ENCODE assay signal across 17 cellular contexts in the genomic region with DNA sequence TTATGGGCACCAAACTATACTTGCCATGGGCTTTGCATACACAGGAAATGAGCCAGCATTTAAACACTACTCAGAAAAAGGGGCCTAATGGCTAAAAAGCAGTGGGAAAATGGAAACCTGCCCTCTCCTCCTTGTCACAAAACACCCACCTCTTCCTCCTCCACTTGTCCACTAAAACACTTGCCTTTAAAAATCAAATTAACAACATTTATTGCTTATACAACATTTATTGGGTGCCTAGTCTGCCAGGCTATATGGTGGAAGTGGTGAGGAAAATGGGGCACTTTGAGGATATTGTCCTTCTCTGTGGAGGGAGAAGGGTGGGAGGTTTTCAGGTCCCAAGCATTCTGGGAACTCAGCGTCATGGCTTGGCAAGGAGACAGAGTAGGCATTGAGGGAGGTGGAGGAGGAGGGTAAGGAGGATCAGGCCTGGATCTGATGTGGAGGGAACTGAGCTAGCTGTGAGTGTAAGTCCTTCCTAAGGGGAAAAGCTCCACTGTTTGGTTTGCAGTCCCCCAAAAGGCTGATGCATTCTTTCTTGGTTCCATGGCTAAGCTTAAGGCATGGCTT.
"Had no signal": no experiment of that assay in that cellular context is flagged by ENCODE, and none has a peak within 500 bp of the region (broad histone marks: within the 10 kb centered on the region; RNA-seq: fewer than 3 reads in every experiment).

No MANE protein-coding gene starts in this region.

- ATAC-seq: activated CD8-positive, alpha-beta T cell treated with anti-CD3 and anti-CD28 coated beads for 36 hours; activated T-helper 17 cell treated with anti-CD3 and anti-CD28 coated beads, Interleukin-2, amount 50 U/mL, for 72 hours; heart right ventricle; right cardiac atrium had no signal

- DNase-seq: activated CD4-positive, alpha-beta T cell treated with anti-CD3 and anti-CD28 coated beads for 4 hours; activated CD8-positive, alpha-beta T cell treated with anti-CD3 and anti-CD28 coated beads for 36 hours; activated naive CD4-positive, alpha-beta T cell treated with Interleukin-2 at 50 U/mL for 16 hours; activated T-cell treated with anti-CD3 and anti-CD28 coated beads, Interleukin-2, amount 50 U/mL, for 1 hour; erythroblast; heart right ventricle; left ventricle myocardium inferior; mammary epithelial cell; right cardiac atrium; stomach had no signal

- H3K4me3 Mint-ChIP-seq: activated CD8-positive, alpha-beta T cell treated with anti-CD3 and anti-CD28 coated beads for 36 hours; activated T-helper 17 cell treated with anti-CD3 and anti-CD28 coated beads, Interleukin-2, amount 50 U/mL, for 72 hours; neural crest cell; T-helper 2 cell treated with Interferon-gamma antibody and Interleukin-4, amounts not matched to agents 5 μg/mL and 100 μg/mL, for 36 hours had no signal

- H3K27ac Mint-ChIP-seq: activated CD8-positive, alpha-beta T cell treated with anti-CD3 and anti-CD28 coated beads for 36 hours; activated T-helper 17 cell treated with anti-CD3 and anti-CD28 coated beads, Interleukin-2, amount 50 U/mL, for 72 hours; progenitor cell of endocrine pancreas; T-helper 2 cell treated with Interferon-gamma antibody and Interleukin-4, amounts not matched to agents 5 μg/mL and 100 μg/mL, for 36 hours had no signal

- H3K4me3 ChIP-seq: breast epithelium, coronary artery, heart right ventricle, left ventricle myocardium inferior, skin epidermis, stomach had no signal

- H3K36me3 ChIP-seq: breast epithelium, heart right ventricle, left ventricle myocardium inferior, stomach had no signal

- H3K27ac ChIP-seq: breast epithelium, coronary artery, heart right ventricle, left ventricle myocardium inferior, skin epidermis, stomach had no signal

- H3K27me3 ChIP-seq: breast epithelium, heart right ventricle, stomach had no signal

- H3K4me1 ChIP-seq: breast epithelium had no signal

- H3K27me3 Mint-ChIP-seq: activated CD8-positive, alpha-beta T cell treated with anti-CD3 and anti-CD28 coated beads for 36 hours; activated T-helper 17 cell treated with anti-CD3 and anti-CD28 coated beads, Interleukin-2, amount 50 U/mL, for 72 hours had no signal

- H3K9me3 ChIP-seq: breast epithelium, heart right ventricle, left ventricle myocardium inferior, stomach had no signal

- H3K9me3 Mint-ChIP-seq: activated CD8-positive, alpha-beta T cell treated with anti-CD3 and anti-CD28 coated beads for 36 hours; activated T-helper 17 cell treated with anti-CD3 and anti-CD28 coated beads, Interleukin-2, amount 50 U/mL, for 72 hours; T-helper 2 cell treated with Interferon-gamma antibody and Interleukin-4, amounts not matched to agents 5 μg/mL and 100 μg/mL, for 36 hours had no signal
